Comparison of ENCODE assay signal across 8 cellular contexts in the genomic region with DNA sequence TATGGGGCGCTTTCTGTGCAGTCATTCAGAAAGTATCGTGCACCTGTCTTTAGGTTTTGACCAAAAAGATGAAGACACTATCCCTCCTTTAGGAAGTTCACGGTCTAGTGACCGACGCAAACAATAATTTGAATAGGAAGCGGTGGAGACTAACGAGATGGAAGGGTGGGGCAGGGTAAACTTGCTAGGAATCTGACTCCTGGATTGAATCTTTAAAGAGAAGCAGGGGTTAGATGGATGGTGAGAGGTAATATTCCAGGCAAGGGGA. TPM values are rescaled to one million over a fixed set of nuclear protein-coding genes. Genes with fewer than 3 reads are reported as not detected.
A peak's percentile ranks its signal among the peaks of the same experiment; 100 is the strongest.
DNase-seq lines count a peak whose midpoint lies in the region; ATAC-seq and TF ChIP-seq lines count a peak whose summit lies in the region.

No MANE protein-coding gene starts in this region.

- peaks cover 43% of the 10 kb centered on the region for H3K79me2 ChIP-seq in SK-N-SH (ENCODE audit: insufficient read depth)

- H3F3A ChIP-seq in SK-N-SH (replicated peaks; ENCODE audit: insufficient read depth) = no peaks in the 10 kb centered on the region

- no peak for TF ChIP-seq RAD21 in SK-N-SH (IDR thresholded peaks at IDR 0.05; ENCODE audit: low read length)

- peaks cover 38% of the 10 kb centered on the region for H4K20me1 ChIP-seq in SK-N-SH (ENCODE audit: insufficient read depth)

- H3K27ac ChIP-seq in SK-N-SH (ENCODE audit: low read depth in 2 of 2, low read length in 1 of 2) (peak overlapping the region; percentile 95 to 97), coronary artery (peak overlapping the region; percentile 89 to 95)

- peaks cover 0 to 5% of the 10 kb centered on the region in 2 experiments for H3K36me3 ChIP-seq in SK-N-SH (replicated peaks in 1 of 2; ENCODE audit: control insufficient read depth in 1 of 2, insufficient read depth in 2 of 2, low read length in 1 of 2)
- H3K36me3 ChIP-seq in neuron (ENCODE audit: insufficient read depth, low read length) = peaks cover 10% of the 10 kb centered on the region

- no peaks in the 10 kb centered on the region for H3K9me2 ChIP-seq in SK-N-SH

- POLR2A ChIA-PET in SK-N-SH (lab: Yijun Ruan, JAX) = no interaction called here

- no peaks in the 10 kb centered on the region for H3K9me3 ChIP-seq in SK-N-SH
- no peaks in the 10 kb centered on the region for H3K9me3 ChIP-seq in neuron (ENCODE audit: low read length)

- CTCF ChIA-PET in SK-N-SH (lab: Yijun Ruan, JAX) = no interaction called here

- H3K4me1 ChIP-seq in SK-N-SH (ENCODE audit: control insufficient read depth in 1 of 2, insufficient read depth in 2 of 2, low read depth in 1 of 2, low read length in 1 of 2) = peaks cover 0 to 7% of the 10 kb centered on the region in 2 experiments; a peak in 2 of 4 replicates
- H3K4me1 ChIP-seq in neuron (ENCODE audit: insufficient read depth, low read length) = peaks cover 16% of the 10 kb centered on the region

- TF ChIP-seq CTCF in SK-N-SH (IDR thresholded peaks at IDR 0.05) = no peak
- TF ChIP-seq CTCF in coronary artery (IDR thresholded peaks at IDR 0.05) = no peak

- H3K4me2 ChIP-seq in SK-N-SH = peak overlapping the region; percentile 86

- peak overlapping the region; percentile 64 to 88 for H3K4me3 ChIP-seq in SK-N-SH (ENCODE audit: low read depth in 2 of 2, low read length in 1 of 2)
- H3K4me3 ChIP-seq in coronary artery = peak overlapping the region; percentile 87
- H3K4me3 ChIP-seq in neuron (ENCODE audit: low read length) = peak overlapping the region; percentile 60

- ATAC-seq in SK-N-SH treated with all-trans-retinoic acid at 6 μM for 48 hours = no peak

- no peak for TF ChIP-seq POLR2A in erythroblast (IDR thresholded peaks at IDR 0.05; ENCODE audit: low read length)

- 18% methylated on average over 7 of the region's 7 CpGs for WGBS in SK-N-SH (ENCODE audit: low lambda C conversion rate)

- H3K9ac ChIP-seq in SK-N-SH = peak overlapping the region; percentile 77

- no peaks in the 10 kb centered on the region for H3K27me3 ChIP-seq in SK-N-SH (ENCODE audit: insufficient read depth)
- H3K27me3 ChIP-seq in neuron (ENCODE audit: insufficient read depth, low read length) = no peaks in the 10 kb centered on the region

- DNase-seq in SK-N-SH = peak; percentile 15
- peak; percentile 86 for DNase-seq in NCI-H146 treated with DMSO at 0.1 percent for 48 hours (lab: John Stamatoyannopoulos, UW; ENCODE audit: unreplicated experiment)
- no peak for DNase-seq in coronary artery (ENCODE audit: low spot score)
- DNase-seq in erythroblast (lab: John Stamatoyannopoulos, UW) = no peak
- no peak for DNase-seq in superior temporal gyrus (ENCODE audit: extremely low spot score)
- no peak for DNase-seq in DMS114 treated with DMSO at 0.1 percent for 48 hours (lab: John Stamatoyannopoulos, UW; ENCODE audit: unreplicated experiment)

- no peak for TF ChIP-seq EP300 in SK-N-SH (IDR thresholded peaks at IDR 0.05; ENCODE audit: borderline replicate concordance in 1 of 2, low read depth in 1 of 2, low read length in 1 of 2)

- H2AFZ ChIP-seq in SK-N-SH (ENCODE audit: low read depth) (peak overlapping the region; percentile 92), neuron (ENCODE audit: low read depth, low read length) (peak overlapping the region; percentile 89)

TF ChIP-seq in SK-N-SH, 30 proteins besides CTCF, POLR2A, EP300 and RAD21:
- no peak for TF ChIP-seq MXI1 (IDR thresholded peaks at IDR 0.05; ENCODE audit: low read depth, low read length)
- TF ChIP-seq YY1 (IDR thresholded peaks at IDR 0.05; ENCODE audit: low read depth) = no peak
- no peak for TF ChIP-seq GATA2 (CRISPR knock-in tag; IDR thresholded peaks at IDR 0.05)
- no peak for TF ChIP-seq FOXJ3 (CRISPR knock-in tag; IDR thresholded peaks at IDR 0.05)
- TF ChIP-seq SIN3A (IDR thresholded peaks at IDR 0.05; ENCODE audit: borderline replicate concordance, low read depth, low read length) = no peak
- TF ChIP-seq, protein P1, sequence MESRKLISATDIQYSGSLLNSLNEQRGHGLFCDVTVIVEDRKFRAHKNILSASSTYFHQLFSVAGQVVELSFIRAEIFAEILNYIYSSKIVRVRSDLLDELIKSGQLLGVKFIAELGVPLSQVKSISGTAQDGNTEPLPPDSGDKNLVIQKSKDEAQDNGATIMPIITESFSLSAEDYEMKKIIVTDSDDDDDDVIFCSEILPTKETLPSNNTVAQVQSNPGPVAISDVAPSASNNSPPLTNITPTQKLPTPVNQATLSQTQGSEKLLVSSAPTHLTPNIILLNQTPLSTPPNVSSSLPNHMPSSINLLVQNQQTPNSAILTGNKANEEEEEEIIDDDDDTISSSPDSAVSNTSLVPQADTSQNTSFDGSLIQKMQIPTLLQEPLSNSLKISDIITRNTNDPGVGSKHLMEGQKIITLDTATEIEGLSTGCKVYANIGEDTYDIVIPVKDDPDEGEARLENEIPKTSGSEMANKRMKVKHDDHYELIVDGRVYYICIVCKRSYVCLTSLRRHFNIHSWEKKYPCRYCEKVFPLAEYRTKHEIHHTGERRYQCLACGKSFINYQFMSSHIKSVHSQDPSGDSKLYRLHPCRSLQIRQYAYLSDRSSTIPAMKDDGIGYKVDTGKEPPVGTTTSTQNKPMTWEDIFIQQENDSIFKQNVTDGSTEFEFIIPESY (IDR thresholded peaks at IDR 0.05; ENCODE audit: borderline replicate concordance, low read depth) = no peak

TF ChIP-seq in SK-N-SH treated with all-trans-retinoic acid at 6 μM for 48 hours, 23 proteins besides CTCF, POLR2A, EP300 and RAD21:
- TF ChIP-seq BACH2 (CRISPR knock-in tag; IDR thresholded peaks at IDR 0.05; ENCODE audit: borderline replicate concordance) = no peak

RNA-seq across cellular contexts. Expression of a gene that starts 0.6 kb away (rescaled TPM):
- polyA plus RNA-seq in SK-N-SH (2012; rRNA removed) = 37.4 and 39.7 TPM in 2 replicates
- 53.1 and 71.9 TPM in 2 replicates for polyA plus RNA-seq in SK-N-SH (2012; cell fraction: cytosol; rRNA removed)
- polyA plus RNA-seq in SK-N-SH (2012; cell fraction: nucleus; rRNA removed) = 18.7 and 22.8 TPM in 2 replicates

RNA-seq across cellular contexts. Expression of a gene that starts 12.1 kb away (rescaled TPM):
- polyA plus RNA-seq in SK-N-SH (2012; rRNA removed) = 2.6 and 4.1 TPM in 2 replicates
- polyA plus RNA-seq in SK-N-SH (2012; cell fraction: cytosol; rRNA removed) = 2.2 and 2.3 TPM in 2 replicates
- polyA plus RNA-seq in SK-N-SH (2012; cell fraction: nucleus; rRNA removed) = 6.1 and 6.5 TPM in 2 replicates

Comparison
In these comparisons a context has a peak if more than half of its experiments do, and no peak if none do; other contexts are left out.
1. DNase-seq: peak in SK-N-SH (single experiment) and NCI-H146 treated with DMSO at 0.1 percent for 48 hours (single experiment); none in coronary artery (single experiment), erythroblast (0 of 2), superior temporal gyrus (single experiment) and DMS114 treated with DMSO at 0.1 percent for 48 hours (single experiment).
2. Peak in every context shown above with its lines, with median percentiles within 50 percentile points of each other: H3K4me3 ChIP-seq.